ENCODE assay signal across 23 cellular contexts in genomic region chr4:7344650-7345049, GRCh38.
"Had no signal": no experiment of that assay in that cellular context is flagged by ENCODE, and none has a peak within 500 bp of the region (broad histone marks: within the 10 kb centered on the region; RNA-seq: fewer than 3 reads in every experiment).

No MANE protein-coding gene starts in this region.

- H3K27me3 Mint-ChIP-seq: stimulated activated memory B cell treated with anti-CD40 and anti-IgM and Interleukin-4, amounts not matched to agents 10 μg/mL and 1 μg/mL and 100 μg/mL, for 72 hours; stimulated activated naive CD8-positive, alpha-beta T cell treated with anti-CD3 and anti-CD28 coated beads, Interleukin-15, Interleukin-2, amounts not matched to agents 100 ng/mL and 50 ng/mL, for 24 hours had no signal

- H2AFZ ChIP-seq: neural progenitor cell had no signal

- H3K27ac ChIP-seq: coronary artery, esophagus muscularis mucosa, foreskin keratinocyte, gastroesophageal sphincter, lower lobe of right lung, neural progenitor cell, ovary, psoas muscle, skin epidermis, spleen, suprapubic skin, transverse colon, vagina had no signal

- H3K4me1 ChIP-seq: esophagus muscularis mucosa, foreskin keratinocyte, gastroesophageal sphincter, lower lobe of right lung, neural progenitor cell, psoas muscle, suprapubic skin, transverse colon, vagina had no signal

- DNase-seq: dermis blood vessel endothelial cell; effector memory CD4-positive, alpha-beta T cell; foreskin keratinocyte; hypothalamus; left ventricle myocardium superior; nucleus accumbens; psoas muscle; spleen; stimulated activated CD4-positive, alpha-beta T cell treated with anti-CD3 and anti-CD28 coated beads, Interleukin-4, amount 100 ng/mL, for 4 hours; transverse colon had no signal

- H3K4me3 Mint-ChIP-seq: natural killer cell treated with Interleukin-12 subunit alpha and Interleukin-12 subunit beta and Interleukin-15 and Interleukin-18, amount 100 ng/mL, for 72 hours; neural progenitor cell; stimulated activated memory B cell treated with anti-CD40 and anti-IgM and Interleukin-4, amounts not matched to agents 10 μg/mL and 1 μg/mL and 100 μg/mL, for 72 hours; stimulated activated naive CD8-positive, alpha-beta T cell treated with anti-CD3 and anti-CD28 coated beads, Interleukin-15, Interleukin-2, amounts not matched to agents 100 ng/mL and 50 ng/mL, for 24 hours had no signal

- H3K4me1 Mint-ChIP-seq: stimulated activated memory B cell treated with anti-CD40 and anti-IgM and Interleukin-4, amounts not matched to agents 10 μg/mL and 1 μg/mL and 100 μg/mL, for 72 hours had no signal

- H3K27ac Mint-ChIP-seq: natural killer cell treated with Interleukin-12 subunit alpha and Interleukin-12 subunit beta and Interleukin-15 and Interleukin-18, amount 100 ng/mL, for 72 hours; neural progenitor cell; stimulated activated memory B cell treated with anti-CD40 and anti-IgM and Interleukin-4, amounts not matched to agents 10 μg/mL and 1 μg/mL and 100 μg/mL, for 72 hours; stimulated activated naive CD8-positive, alpha-beta T cell treated with anti-CD3 and anti-CD28 coated beads, Interleukin-15, Interleukin-2, amounts not matched to agents 100 ng/mL and 50 ng/mL, for 24 hours had no signal

- H3K9ac ChIP-seq: neural progenitor cell had no signal

- H3K27me3 ChIP-seq: esophagus muscularis mucosa, gastroesophageal sphincter, neural progenitor cell, ovary, spleen, suprapubic skin, transverse colon, vagina had no signal

- H3K9me3 ChIP-seq: ovary, vagina had no signal

- ATAC-seq: foreskin keratinocyte; gastroesophageal sphincter; left ventricle myocardium superior; natural killer cell treated with Interleukin-12 subunit alpha and Interleukin-12 subunit beta and Interleukin-15 and Interleukin-18, amount 100 ng/mL, for 72 hours; psoas muscle; right cardiac atrium; stimulated activated memory B cell treated with anti-CD40 and anti-IgM and Interleukin-4, amounts not matched to agents 10 μg/mL and 1 μg/mL and 100 μg/mL, for 72 hours had no signal

- H3K36me3 Mint-ChIP-seq: stimulated activated memory B cell treated with anti-CD40 and anti-IgM and Interleukin-4, amounts not matched to agents 10 μg/mL and 1 μg/mL and 100 μg/mL, for 72 hours had no signal

- H3K4me2 ChIP-seq: neural progenitor cell had no signal
